8 cellular contexts compared by ENCODE assay signal in genomic region chr5:107671742-107672211, GRCh38.
A peak's percentile ranks its signal among the peaks of the same experiment; 100 is the strongest.
DNase-seq lines count a peak whose midpoint lies in the region; FAIRE-seq and TF ChIP-seq lines count a peak whose summit lies in the region.

No MANE protein-coding gene starts in this region.

- DNase-seq in AG10803 (ENCODE audit: low read depth) = peak; percentile 22
- DNase-seq in GM19239 (ENCODE audit: insufficient read length, low spot score) = peak; percentile 10
- DNase-seq in NCI-H2196 (lab: John Stamatoyannopoulos, UW; ENCODE audit: unreplicated experiment) = peak; percentile 60
- DNase-seq in amniotic stem cell (lab: John Stamatoyannopoulos, UW) = peak; percentile 46
- no peak for DNase-seq in NK-92 treated with Interleukin-12 subunit alpha and Interleukin-12 subunit beta, amount 100 ng/mL, for 24 hours (lab: John Stamatoyannopoulos, UW)
- no peak for DNase-seq in NCI-H128 (lab: John Stamatoyannopoulos, UW; ENCODE audit: unreplicated experiment)

- H3K27ac ChIP-seq in iPS-18a (ENCODE audit: low read length) (no peak overlapping the region), skin epidermis (peak overlapping the region in 20 of 21 experiments; percentile 43 to 87 (median 76))

- H3K9me3 ChIP-seq in iPS-18a (ENCODE audit: control insufficient read depth, low read depth, low read length) = no peaks in the 10 kb centered on the region

- H3K36me3 ChIP-seq in iPS-18a (ENCODE audit: control insufficient read depth, low read depth, low read length) = no peaks in the 10 kb centered on the region

- H3K4me1 ChIP-seq in iPS-18a (ENCODE audit: control insufficient read depth, low read depth, low read length) = peaks cover 21% of the 10 kb centered on the region

- FAIRE-seq in GM19239 (lab: Jason Lieb, UNC) = no peak

- peak overlapping the region; percentile 70 for H3K9ac ChIP-seq in iPS-18a (ENCODE audit: low read length)

- TF ChIP-seq CTCF in AG10803 (conservative IDR thresholded peaks at IDR 0.05; ENCODE audit: low read length) = no peak

- H3K4me3 ChIP-seq in AG10803 (ENCODE audit: low read length) (peak overlapping the region; percentile 62), iPS-18a (ENCODE audit: low read length) (peak overlapping the region; percentile 84), skin epidermis (peak overlapping the region; percentile 42 to 62 (median 50))

- H3K27me3 ChIP-seq in iPS-18a (ENCODE audit: control insufficient read depth, insufficient read depth, low read length) = peaks cover 21% of the 10 kb centered on the region

Comparison
In these comparisons a context has a peak if more than half of its experiments do, and no peak if none do; other contexts are left out.
1. DNase-seq: peak in AG10803 (single experiment), GM19239 (single experiment), NCI-H2196 (single experiment) and amniotic stem cell (single experiment); none in NK-92 treated with Interleukin-12 subunit alpha and Interleukin-12 subunit beta, amount 100 ng/mL, for 24 hours (single experiment) and NCI-H128 (single experiment).
2. Peak in every context shown above with its lines, with median percentiles within 50 percentile points of each other: H3K4me3 ChIP-seq.